1 cellular context compared by ENCODE assay signal in genomic region chr12:31989987-31990386, GRCh38.
TF ChIP-seq lines count a peak whose summit lies in the region.

No MANE protein-coding gene starts in this region.

TF ChIP-seq in GM23338, 12 proteins besides CTCF, POLR2A, EP300 and RAD21 (continued from another document):
- TF ChIP-seq, protein P1, sequence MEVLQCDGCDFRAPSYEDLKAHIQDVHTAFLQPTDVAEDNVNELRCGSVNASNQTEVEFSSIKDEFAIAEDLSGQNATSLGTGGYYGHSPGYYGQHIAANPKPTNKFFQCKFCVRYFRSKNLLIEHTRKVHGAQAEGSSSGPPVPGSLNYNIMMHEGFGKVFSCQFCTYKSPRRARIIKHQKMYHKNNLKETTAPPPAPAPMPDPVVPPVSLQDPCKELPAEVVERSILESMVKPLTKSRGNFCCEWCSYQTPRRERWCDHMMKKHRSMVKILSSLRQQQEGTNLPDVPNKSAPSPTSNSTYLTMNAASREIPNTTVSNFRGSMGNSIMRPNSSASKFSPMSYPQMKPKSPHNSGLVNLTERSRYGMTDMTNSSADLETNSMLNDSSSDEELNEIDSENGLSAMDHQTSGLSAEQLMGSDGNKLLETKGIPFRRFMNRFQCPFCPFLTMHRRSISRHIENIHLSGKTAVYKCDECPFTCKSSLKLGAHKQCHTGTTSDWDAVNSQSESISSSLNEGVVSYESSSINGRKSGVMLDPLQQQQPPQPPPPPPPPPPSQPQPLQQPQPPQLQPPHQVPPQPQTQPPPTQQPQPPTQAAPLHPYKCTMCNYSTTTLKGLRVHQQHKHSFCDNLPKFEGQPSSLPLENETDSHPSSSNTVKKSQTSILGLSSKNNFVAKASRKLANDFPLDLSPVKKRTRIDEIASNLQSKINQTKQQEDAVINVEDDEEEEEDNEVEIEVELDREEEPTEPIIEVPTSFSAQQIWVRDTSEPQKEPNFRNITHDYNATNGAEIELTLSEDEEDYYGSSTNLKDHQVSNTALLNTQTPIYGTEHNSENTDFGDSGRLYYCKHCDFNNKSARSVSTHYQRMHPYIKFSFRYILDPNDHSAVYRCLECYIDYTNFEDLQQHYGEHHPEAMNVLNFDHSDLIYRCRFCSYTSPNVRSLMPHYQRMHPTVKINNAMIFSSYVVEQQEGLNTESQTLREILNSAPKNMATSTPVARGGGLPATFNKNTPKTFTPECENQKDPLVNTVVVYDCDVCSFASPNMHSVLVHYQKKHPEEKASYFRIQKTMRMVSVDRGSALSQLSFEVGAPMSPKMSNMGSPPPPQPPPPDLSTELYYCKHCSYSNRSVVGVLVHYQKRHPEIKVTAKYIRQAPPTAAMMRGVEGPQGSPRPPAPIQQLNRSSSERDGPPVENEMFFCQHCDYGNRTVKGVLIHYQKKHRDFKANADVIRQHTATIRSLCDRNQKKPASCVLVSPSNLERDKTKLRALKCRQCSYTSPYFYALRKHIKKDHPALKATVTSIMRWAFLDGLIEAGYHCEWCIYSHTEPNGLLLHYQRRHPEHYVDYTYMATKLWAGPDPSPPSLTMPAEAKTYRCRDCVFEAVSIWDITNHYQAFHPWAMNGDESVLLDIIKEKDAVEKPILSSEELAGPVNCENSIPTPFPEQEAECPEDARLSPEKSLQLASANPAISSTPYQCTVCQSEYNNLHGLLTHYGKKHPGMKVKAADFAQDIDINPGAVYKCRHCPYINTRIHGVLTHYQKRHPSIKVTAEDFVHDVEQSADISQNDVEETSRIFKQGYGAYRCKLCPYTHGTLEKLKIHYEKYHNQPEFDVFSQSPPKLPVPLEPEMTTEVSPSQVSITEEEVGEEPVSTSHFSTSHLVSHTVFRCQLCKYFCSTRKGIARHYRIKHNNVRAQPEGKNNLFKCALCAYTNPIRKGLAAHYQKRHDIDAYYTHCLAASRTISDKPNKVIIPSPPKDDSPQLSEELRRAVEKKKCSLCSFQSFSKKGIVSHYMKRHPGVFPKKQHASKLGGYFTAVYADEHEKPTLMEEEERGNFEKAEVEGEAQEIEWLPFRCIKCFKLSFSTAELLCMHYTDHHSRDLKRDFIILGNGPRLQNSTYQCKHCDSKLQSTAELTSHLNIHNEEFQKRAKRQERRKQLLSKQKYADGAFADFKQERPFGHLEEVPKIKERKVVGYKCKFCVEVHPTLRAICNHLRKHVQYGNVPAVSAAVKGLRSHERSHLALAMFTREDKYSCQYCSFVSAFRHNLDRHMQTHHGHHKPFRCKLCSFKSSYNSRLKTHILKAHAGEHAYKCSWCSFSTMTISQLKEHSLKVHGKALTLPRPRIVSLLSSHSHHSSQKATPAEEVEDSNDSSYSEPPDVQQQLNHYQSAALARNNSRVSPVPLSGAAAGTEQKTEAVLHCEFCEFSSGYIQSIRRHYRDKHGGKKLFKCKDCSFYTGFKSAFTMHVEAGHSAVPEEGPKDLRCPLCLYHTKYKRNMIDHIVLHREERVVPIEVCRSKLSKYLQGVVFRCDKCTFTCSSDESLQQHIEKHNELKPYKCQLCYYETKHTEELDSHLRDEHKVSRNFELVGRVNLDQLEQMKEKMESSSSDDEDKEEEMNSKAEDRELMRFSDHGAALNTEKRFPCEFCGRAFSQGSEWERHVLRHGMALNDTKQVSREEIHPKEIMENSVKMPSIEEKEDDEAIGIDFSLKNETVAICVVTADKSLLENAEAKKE (CRISPR knock-in tag; IDR thresholded peaks at IDR 0.05): no peak
- TF ChIP-seq NANOG (IDR thresholded peaks at IDR 0.05; ENCODE audit: borderline replicate concordance) (no peak), POLR2AphosphoS5 (IDR thresholded peaks at IDR 0.05; ENCODE audit: low read depth) (no peak), EZH2 (IDR thresholded peaks at IDR 0.05; ENCODE audit: low read depth, unreplicated experiment) (no peak)
TF ChIP-seq in GM23338: peak in this region for 0.
